ENCODE assay signal across 1 cellular context in genomic region chr16:53518550-53519416, GRCh38.
TF ChIP-seq lines count a peak whose summit lies in the region.

No MANE protein-coding gene starts in this region.

TF ChIP-seq in GM12878, 131 proteins besides CTCF, POLR2A, EP300 and RAD21 (continued from another document and continues in another):
- TF ChIP-seq WRNIP1 (IDR thresholded peaks at IDR 0.05; ENCODE audit: borderline replicate concordance, low read depth, low read length) (no peak), NBN (IDR thresholded peaks at IDR 0.05) (peak; percentile 83), RUNX3 (IDR thresholded peaks at IDR 0.05; ENCODE audit: low read length) (peak; percentile 100), JUNB (IDR thresholded peaks at IDR 0.05) (peak; percentile 51), RELB (IDR thresholded peaks at IDR 0.05; ENCODE audit: low read depth) (peak; percentile 88), SMAD5 (IDR thresholded peaks at IDR 0.05; ENCODE audit: low read depth) (peak; percentile 36; the same call in 1 of the 2 replicates), PKNOX1 (IDR thresholded peaks at IDR 0.05) (peak; percentile 35; the same call in 1 of the 2 replicates), GABPA (IDR thresholded peaks at IDR 0.05; ENCODE audit: low read depth) (peak; percentile 72), ETV6 (conservative IDR thresholded peaks at IDR 0.05 in 1 of 2, IDR thresholded peaks at IDR 0.05 in 1 of 2; ENCODE audit: borderline replicate concordance in 1 of 2, low read depth in 1 of 2) (peak in 1 of 2 experiments; percentile 100; a peak in 2 of 4 replicates), ZNF24 (IDR thresholded peaks at IDR 0.05) (peak; percentile 21; the same call in 1 of the 2 replicates), ZBTB11 (CRISPR knock-in tag; IDR thresholded peaks at IDR 0.05) (no peak), E4F1 (IDR thresholded peaks at IDR 0.05; ENCODE audit: borderline replicate concordance, partially characterized antibody) (no peak), IKZF2 (IDR thresholded peaks at IDR 0.05) (peak; percentile 96 to 97), MTA2 (IDR thresholded peaks at IDR 0.05; ENCODE audit: low read depth) (peak; percentile 79), POLR2AphosphoS2 (IDR thresholded peaks at IDR 0.05; ENCODE audit: low read depth, low read length) (no peak), MLLT1 (IDR thresholded peaks at IDR 0.05) (peak; percentile 92), TCF7 (IDR thresholded peaks at IDR 0.05; ENCODE audit: borderline replicate concordance) (0 out of 2 replicates have a peak, but pooled peaks have one; percentile 28), EZH2 (IDR thresholded peaks at IDR 0.05; ENCODE audit: borderline replicate concordance, control insufficient read depth, low read depth, low read length) (no peak), IRF4 (IDR thresholded peaks at IDR 0.05; ENCODE audit: low read depth, low read length) (0 out of 2 replicates have a peak, but pooled peaks have one; percentile 53), POU2F2 (IDR thresholded peaks at IDR 0.05; ENCODE audit: borderline replicate concordance, low read depth, low read length) (peak; percentile 68; the same call in 2 of the 3 replicates), NFIC (IDR thresholded peaks at IDR 0.05; ENCODE audit: low read depth, low read length) (peak; percentile 98), RBBP5 (conservative IDR thresholded peaks at IDR 0.05) (peak; percentile 84; the same call in 1 of the 2 replicates), SP1 (IDR thresholded peaks at IDR 0.05; ENCODE audit: low read depth, low read length) (peak; percentile 88), ZBTB40 (IDR thresholded peaks at IDR 0.05; ENCODE audit: borderline replicate concordance) (peak; percentile 41; the same call in 1 of the 2 replicates), ZNF592 (IDR thresholded peaks at IDR 0.05) (0 out of 2 replicates have a peak, but pooled peaks have one; percentile 38), KLF5 (IDR thresholded peaks at IDR 0.05; ENCODE audit: partially characterized antibody) (peak; percentile 35), CEBPB (IDR thresholded peaks at IDR 0.05; ENCODE audit: borderline replicate concordance in 1 of 2, low read depth in 2 of 2, low read length in 2 of 2) (0 out of 4 replicates have a peak, but pooled peaks of 1 of the 2 experiments have one; percentile 26), EGR1 (IDR thresholded peaks at IDR 0.05; ENCODE audit: borderline replicate concordance in 1 of 2, low read depth in 2 of 2, low read length in 2 of 2) (peak in 1 of 2 experiments; percentile 86; a peak in 2 of 3 replicates), MEF2B (IDR thresholded peaks at IDR 0.05; ENCODE audit: partially characterized antibody, poor library complexity, severe bottlenecking) (peak; percentile 52), LARP7 (IDR thresholded peaks at IDR 0.05) (0 out of 2 replicates have a peak, but pooled peaks have one; percentile 26), TCF12 (IDR thresholded peaks at IDR 0.05; ENCODE audit: low read depth, low read length) (peak; percentile 84), CBX5 (IDR thresholded peaks at IDR 0.05; ENCODE audit: low read depth) (peak; percentile 96; the same call in 1 of the 2 replicates), BCL11A (IDR thresholded peaks at IDR 0.05; ENCODE audit: low read depth, low read length) (peak; percentile 85), KDM1A (IDR thresholded peaks at IDR 0.05; ENCODE audit: borderline replicate concordance) (no peak), STAT3 (IDR thresholded peaks at IDR 0.05; ENCODE audit: low read depth, low read length) (peak; percentile 63; the same call in 1 of the 2 replicates), NR2F1 (conservative IDR thresholded peaks at IDR 0.05) (peak; percentile 47; the same call in 1 of the 2 replicates)
